In genomic region chr6:95545691-95546090, GRCh38 we compare ENCODE assay signal across 29 cellular contexts. TPM values are rescaled to one million over a fixed set of nuclear protein-coding genes. Genes with fewer than 3 reads are reported as not detected.
A peak's percentile ranks its signal among the peaks of the same experiment; 100 is the strongest.
DNase-seq lines count a peak whose midpoint lies in the region; ATAC-seq lines count a peak whose summit lies in the region.
"Had no signal": no experiment of that assay in that cellular context is flagged by ENCODE, and none has a peak within 500 bp of the region (broad histone marks: within the 10 kb centered on the region; RNA-seq: fewer than 3 reads in every experiment).

No MANE protein-coding gene starts in this region.

- H3K4me2 ChIP-seq in neuronal stem cell (ENCODE audit: insufficient read depth, low read length, poor library complexity, severe bottlenecking) = no peak overlapping the region

- no peak overlapping the region for H3K4me3 ChIP-seq in neuronal stem cell (ENCODE audit: low read length in 2 of 2)
- H3K4me3 ChIP-seq: GM12878, GM23248, spleen, tibial artery had no signal

- H3K27ac ChIP-seq in neuronal stem cell (replicated peaks; ENCODE audit: low read length) = no peak overlapping the region
- H3K27ac ChIP-seq: GM23248 had no signal

- DNase-seq in NCI-H1417 (lab: John Stamatoyannopoulos, UW) (peak; percentile 14 to 74 (median 43)), NCI-H1417 treated with DMSO at 0.1 percent for 48 hours (lab: John Stamatoyannopoulos, UW) (no peak), NCI-H187 (lab: John Stamatoyannopoulos, UW) (peak; percentile 28 to 45), cerebellar cortex (ENCODE audit: low spot score) (peak; percentile 46), neuronal stem cell (ENCODE audit: low spot score) (no peak), GDM1 (lab: John Stamatoyannopoulos, UW) (no peak), kidney glomerular epithelial cell (lab: John Stamatoyannopoulos, UW) (no peak)
- DNase-seq: 8988T; activated CD8-positive, alpha-beta memory T cell treated with anti-CD3 and anti-CD28 coated beads for 24 hours; activated naive CD4-positive, alpha-beta T cell; activated T-cell treated with anti-CD3 and anti-CD28 coated beads, Interleukin-2, amount 50 U/mL, for 4 hours; AML-193; amygdala; DMS79; GM23248; KG1; kidney; MV-4-11; NCI-H2081 treated with DMSO at 0.1 percent for 48 hours; NCI-H526; nucleus accumbens; SIG-M5; spleen; stimulated activated CD4-positive, alpha-beta T cell treated with anti-CD3 and anti-CD28 coated beads, Interleukin-4, amount 100 ng/mL, for 1 hour; stimulated activated naive CD4-positive, alpha-beta T cell treated with Interleukin-2 at 50 U/mL for 16 hours; T-cell had no signal

- H2BK12ac ChIP-seq in neuronal stem cell (ENCODE audit: low read length) = no peak overlapping the region

- H3K36me3 ChIP-seq in neuronal stem cell (replicated peaks in 1 of 2; ENCODE audit: control insufficient read depth in 2 of 2, insufficient read depth in 2 of 2, low read length in 2 of 2) = no peaks in the 10 kb centered on the region
- H3K36me3 ChIP-seq: spleen, tibial artery had no signal

- H2AFZ ChIP-seq in neuronal stem cell (ENCODE audit: low read length) = peak overlapping the region; percentile 10
- H2AFZ ChIP-seq: GM23248 had no signal

- no peak overlapping the region for H4K8ac ChIP-seq in neuronal stem cell (ENCODE audit: low read depth, low read length)

- H3K9me3 ChIP-seq in neuronal stem cell (replicated peaks in 1 of 2; ENCODE audit: control insufficient read depth in 2 of 2, insufficient read depth in 1 of 2, low read depth in 1 of 2, low read length in 2 of 2) = no peaks in the 10 kb centered on the region
- H3K9me3 ChIP-seq: spleen, tibial artery had no signal

- H3K4ac ChIP-seq in neuronal stem cell (ENCODE audit: low read length) = no peak overlapping the region

- H3K4me1 ChIP-seq in neuronal stem cell (ENCODE audit: control insufficient read depth in 2 of 2, insufficient read depth in 1 of 2, low read depth in 1 of 2, low read length in 2 of 2) = peaks cover 1 to 21% of the 10 kb centered on the region in 2 donors

- no peak for ATAC-seq in GM19023 (IDR thresholded peaks at IDR 0.05; ENCODE audit: unreplicated experiment)
- ATAC-seq: activated T-cell treated with anti-CD3 and anti-CD28 coated beads, Interleukin-2, amount 50 U/mL, for 4 hours; GM12878; T-cell had no signal

- H3K27me3 ChIP-seq in neuronal stem cell (ENCODE audit: control insufficient read depth in 3 of 3, insufficient read depth in 3 of 3, low read depth in 1 of 3, low read length in 3 of 3) = no peaks in the 10 kb centered on the region
- H3K27me3 ChIP-seq: spleen, tibial artery had no signal

- H2BK15ac ChIP-seq in neuronal stem cell (ENCODE audit: low read length) = no peak overlapping the region

- no peaks in the 10 kb centered on the region for H3K79me1 ChIP-seq in neuronal stem cell (ENCODE audit: low read depth, low read length)

- H3K18ac ChIP-seq in neuronal stem cell (ENCODE audit: low read length) = no peak overlapping the region

- no peak overlapping the region for H3K14ac ChIP-seq in neuronal stem cell (ENCODE audit: low read length)

- no peak overlapping the region for H4K91ac ChIP-seq in neuronal stem cell (ENCODE audit: low read depth, low read length, poor library complexity)

- no peak overlapping the region for H3K23ac ChIP-seq in neuronal stem cell (ENCODE audit: low read depth, low read length, poor library complexity)

- H2BK120ac ChIP-seq in neuronal stem cell (ENCODE audit: low read depth, low read length) = no peak overlapping the region

- H2BK5ac ChIP-seq in neuronal stem cell (ENCODE audit: low read length) = no peak overlapping the region

- no peak overlapping the region for H2AK5ac ChIP-seq in neuronal stem cell (ENCODE audit: low read depth, low read length)

- WGBS in neuronal stem cell (ENCODE audit: extremely low coverage in 2 of 2, insufficient read length in 2 of 2, insufficient replicate concordance in 1 of 2), 2 donors = no CpG with 5 or more reads among the region's 2 CpGs

- H3K9ac ChIP-seq in neuronal stem cell (ENCODE audit: low read depth, low read length, poor library complexity) = no peak overlapping the region
- H3K9ac ChIP-seq: GM23248 had no signal

RNA-seq across cellular contexts. Expression of gene MANEA, which starts 31.6 kb away (rescaled TPM):
- polyA plus RNA-seq in neuronal stem cell (2013, experiment 1 of 2) = 12.0 TPM
- polyA plus RNA-seq in neuronal stem cell (2013, experiment 2 of 2) = 12.5 TPM

Comparison
In these comparisons a context has a peak if more than half of its experiments do, and no peak if none do; other contexts are left out.
1. DNase-seq: peak in NCI-H1417 (3 of 3), NCI-H187 (2 of 2) and cerebellar cortex (single experiment); none in NCI-H1417 treated with DMSO at 0.1 percent for 48 hours (single experiment), neuronal stem cell (single experiment), GDM1 (single experiment) and kidney glomerular epithelial cell (single experiment).